ENCODE assay signal across 12 cellular contexts in genomic region chr5:142063376-142063775, GRCh38. TPM values are rescaled to one million over a fixed set of nuclear protein-coding genes. Genes with fewer than 3 reads are reported as not detected.
DNase-seq lines count a peak whose midpoint lies in the region; ATAC-seq and TF ChIP-seq lines count a peak whose summit lies in the region.
"Had no signal": no experiment of that assay in that cellular context is flagged by ENCODE, and none has a peak within 500 bp of the region (broad histone marks: within the 10 kb centered on the region; RNA-seq: fewer than 3 reads in every experiment).

No MANE protein-coding gene starts in this region.

- ATAC-seq in CD4-positive, CD25-positive, alpha-beta regulatory T cell (ENCODE audit: low read depth in 2 of 2) = no peak
- peak; percentile 7 for ATAC-seq in effector memory CD8-positive, alpha-beta T cell (replicated peaks)
- no peak for ATAC-seq in GM18873 (IDR thresholded peaks at IDR 0.05; ENCODE audit: low FRiP score, unreplicated experiment)

- H3K4me2 ChIP-seq in Loucy (ENCODE audit: low read depth, low read length, poor library complexity, severe bottlenecking) = peak overlapping the region; percentile 13

- peaks cover 4% of the 10 kb centered on the region for H3K27me3 Mint-ChIP-seq in CD4-positive, CD25-positive, alpha-beta regulatory T cell
- H3K27me3 Mint-ChIP-seq in effector memory CD8-positive, alpha-beta T cell = no peaks in the 10 kb centered on the region
- H3K27me3 Mint-ChIP-seq: progenitor cell of endocrine pancreas had no signal

- peaks cover 6% of the 10 kb centered on the region for H3K4me1 ChIP-seq in CD4-positive, CD25-positive, alpha-beta regulatory T cell (ENCODE audit: control insufficient read depth, insufficient read depth, low read length, poor library complexity, severe bottlenecking)
- peaks cover 11% of the 10 kb centered on the region for H3K4me1 ChIP-seq in Loucy (ENCODE audit: insufficient read depth, low read length, poor library complexity, severe bottlenecking)
- H3K4me1 ChIP-seq in neuron (ENCODE audit: insufficient read depth, low read length) = peaks cover 46% of the 10 kb centered on the region

- H3K36me3 ChIP-seq in CD4-positive, CD25-positive, alpha-beta regulatory T cell (ENCODE audit: control insufficient read depth, insufficient read depth, low read length) = no peaks in the 10 kb centered on the region
- H3K36me3 ChIP-seq in Loucy (ENCODE audit: insufficient read depth, low read length) (no peaks in the 10 kb centered on the region), neuron (ENCODE audit: insufficient read depth, low read length) (no peaks in the 10 kb centered on the region)
- H3K36me3 ChIP-seq: vagina had no signal

- H3K27me3 ChIP-seq in CD4-positive, CD25-positive, alpha-beta regulatory T cell (ENCODE audit: control insufficient read depth, insufficient read depth, low read length) = no peaks in the 10 kb centered on the region
- H3K27me3 ChIP-seq in Loucy (ENCODE audit: insufficient read depth, low read length, poor library complexity, severe bottlenecking) (no peaks in the 10 kb centered on the region), neuron (ENCODE audit: insufficient read depth, low read length) (no peaks in the 10 kb centered on the region)
- H3K27me3 ChIP-seq: vagina had no signal

- no peak for TF ChIP-seq CTCF in Loucy (conservative IDR thresholded peaks at IDR 0.05; ENCODE audit: low read length)

- no peak for DNase-seq in CD4-positive, CD25-positive, alpha-beta regulatory T cell
- no peak for DNase-seq in effector memory CD8-positive, alpha-beta T cell
- DNase-seq in activated effector memory CD4-positive, alpha-beta T cell treated with Interleukin-2 at 50 U/mL for 16 hours = no peak
- DNase-seq in amygdala (lab: John Stamatoyannopoulos, UW) (no peak), NCI-H1436 (lab: John Stamatoyannopoulos, UW) (no peak)

- no peaks in the 10 kb centered on the region for H3F3A ChIP-seq in Loucy (ENCODE audit: low read depth)

- no peak overlapping the region for H3K9ac ChIP-seq in Loucy (ENCODE audit: low read depth, low read length, poor library complexity, severe bottlenecking)

- H3K27ac ChIP-seq in CD4-positive, CD25-positive, alpha-beta regulatory T cell (ENCODE audit: insufficient read depth, low read length, poor library complexity, severe bottlenecking) = no peak overlapping the region
- H3K27ac ChIP-seq: vagina, VCaP had no signal

- peak overlapping the region in 3 of 4 donors; percentile 1 to 74 (median 56) for H3K4me3 Mint-ChIP-seq in CD4-positive, CD25-positive, alpha-beta regulatory T cell
- peak overlapping the region; percentile 61 to 67 for H3K4me3 Mint-ChIP-seq in effector memory CD8-positive, alpha-beta T cell
- H3K4me3 Mint-ChIP-seq: activated naive CD4-positive, alpha-beta T cell treated with anti-CD3 and anti-CD28 coated beads, Interleukin-2, amount 10 ng/mL, durations not matched to agents 7 days and 5 days had no signal

- no peaks in the 10 kb centered on the region for H3K36me3 Mint-ChIP-seq in CD4-positive, CD25-positive, alpha-beta regulatory T cell
- H3K36me3 Mint-ChIP-seq in effector memory CD8-positive, alpha-beta T cell (ENCODE audit: insufficient read depth) = no peaks in the 10 kb centered on the region
- H3K36me3 Mint-ChIP-seq: activated naive CD4-positive, alpha-beta T cell treated with anti-CD3 and anti-CD28 coated beads, Interleukin-2, amount 10 ng/mL, durations not matched to agents 7 days and 5 days had no signal

- H2AFZ ChIP-seq in Loucy (ENCODE audit: low read length) = peak overlapping the region; percentile 74
- no peak overlapping the region for H2AFZ ChIP-seq in neuron (ENCODE audit: low read depth, low read length)

- H3K79me2 ChIP-seq in Loucy (ENCODE audit: insufficient read depth, low read length) = no peaks in the 10 kb centered on the region

- H3K27ac Mint-ChIP-seq in CD4-positive, CD25-positive, alpha-beta regulatory T cell = peak overlapping the region in 1 of 3 donors; percentile 78
- H3K27ac Mint-ChIP-seq in effector memory CD8-positive, alpha-beta T cell = peak overlapping the region in 1 of 2 donors; percentile 67
- H3K27ac Mint-ChIP-seq: activated naive CD4-positive, alpha-beta T cell treated with anti-CD3 and anti-CD28 coated beads, Interleukin-2, amount 10 ng/mL, durations not matched to agents 7 days and 5 days had no signal

- H3K4me3 ChIP-seq in CD4-positive, CD25-positive, alpha-beta regulatory T cell (ENCODE audit: low read depth, low read length) = peak overlapping the region; percentile 34
- H3K4me3 ChIP-seq in Loucy (ENCODE audit: low read length, poor library complexity, severe bottlenecking) (no peak overlapping the region), neuron (ENCODE audit: low read length) (peak overlapping the region; percentile 8)

- H4K20me1 ChIP-seq in Loucy (ENCODE audit: insufficient read depth, low read length, poor library complexity, severe bottlenecking) = no peaks in the 10 kb centered on the region

- H3K9me3 Mint-ChIP-seq in CD4-positive, CD25-positive, alpha-beta regulatory T cell = peaks cover 0 to 2% (median 0%) of the 10 kb centered on the region in 7 donors
- no peaks in the 10 kb centered on the region for H3K9me3 Mint-ChIP-seq in effector memory CD8-positive, alpha-beta T cell
- H3K9me3 Mint-ChIP-seq: activated naive CD4-positive, alpha-beta T cell treated with anti-CD3 and anti-CD28 coated beads, Interleukin-2, amount 10 ng/mL, durations not matched to agents 7 days and 5 days had no signal

- H3K9me3 ChIP-seq in CD4-positive, CD25-positive, alpha-beta regulatory T cell (ENCODE audit: control insufficient read depth in 2 of 2, low read length in 2 of 2) = no peaks in the 10 kb centered on the region
- no peaks in the 10 kb centered on the region for H3K9me3 ChIP-seq in Loucy (ENCODE audit: insufficient read depth, low read depth, low read length)
- no peaks in the 10 kb centered on the region for H3K9me3 ChIP-seq in neuron (ENCODE audit: low read length)
- H3K9me3 ChIP-seq: vagina had no signal

- peaks cover 6 to 18% (median 12%) of the 10 kb centered on the region in 4 donors for H3K4me1 Mint-ChIP-seq in CD4-positive, CD25-positive, alpha-beta regulatory T cell
- peaks cover 10 to 12% of the 10 kb centered on the region in 2 donors for H3K4me1 Mint-ChIP-seq in effector memory CD8-positive, alpha-beta T cell (ENCODE audit: low read depth in 2 of 2)

- no peaks in the 10 kb centered on the region for H3K9me2 ChIP-seq in Loucy (replicated peaks; ENCODE audit: low read depth, low read length)

RNA-seq across cellular contexts. Expression of gene NDFIP1, which starts 45.2 kb away (rescaled TPM):
- 109 TPM for total RNA-seq in CD4-positive, CD25-positive, alpha-beta regulatory T cell
- 10 to 100 TPM; 68.2 to 89.3 (median 78.6) TPM for polyA plus RNA-seq in CD4-positive, CD25-positive, alpha-beta regulatory T cell

RNA-seq across cellular contexts. Expression of gene GNPDA1, which starts 50.5 kb away (rescaled TPM):
- total RNA-seq in CD4-positive, CD25-positive, alpha-beta regulatory T cell = 7.7 TPM
- polyA plus RNA-seq in CD4-positive, CD25-positive, alpha-beta regulatory T cell = 10 to 100 TPM; 21.6 to 25.4 (median 22.9) TPM
